In genomic region chr11:36273110-36273509, GRCh38 we compare ENCODE assay signal across 16 cellular contexts. TPM values are rescaled to one million over a fixed set of nuclear protein-coding genes. Genes with fewer than 3 reads are reported as not detected.
DNase-seq lines count a peak whose midpoint lies in the region; ATAC-seq lines count a peak whose summit lies in the region.
"Had no signal": no experiment of that assay in that cellular context is flagged by ENCODE, and none has a peak within 500 bp of the region (broad histone marks: within the 10 kb centered on the region; RNA-seq: fewer than 3 reads in every experiment).

No MANE protein-coding gene starts in this region.

- peaks cover 2% of the 10 kb centered on the region; the same call in 1 of the 2 replicates for H3K36me3 ChIP-seq in SJCRH30

- no peaks in the 10 kb centered on the region for H3K27me3 ChIP-seq in SJCRH30
- H3K27me3 ChIP-seq: pancreas had no signal

- no peaks in the 10 kb centered on the region for H3K9me3 ChIP-seq in SJCRH30 (replicated peaks)
- H3K9me3 ChIP-seq: pancreas had no signal

- peak; percentile 71 for DNase-seq in DMS79 treated with DMSO at 0.1 percent for 48 hours (lab: John Stamatoyannopoulos, UW)
- DNase-seq in NCI-H2029 treated with DMSO at 0.1 percent for 48 hours (lab: John Stamatoyannopoulos, UW): peak; percentile 94
- peak; percentile 53 for DNase-seq in NCI-H69 (lab: John Stamatoyannopoulos, UW)
- DNase-seq in islet precursor cell: peak; percentile 38
- no peak for DNase-seq in SJCRH30
- DNase-seq in C1 segment of cervical spinal cord (lab: John Stamatoyannopoulos, UW): no peak
- DNase-seq: activated B cell treated with CpG ODN at 0.5 μM for 24 hours; activated CD8-positive, alpha-beta T cell treated with anti-CD3 and anti-CD28 coated beads, Interleukin-2, amount 10 ng/mL, durations not matched to agents 7 days and 5 days; AML-193; H9; left ventricle myocardium superior; pancreas had no signal

- H3K27ac ChIP-seq in SJCRH30: no peak overlapping the region
- H3K27ac ChIP-seq: HL-60 had no signal

- peaks cover 11% of the 10 kb centered on the region for H3K4me1 ChIP-seq in SJCRH30

- no peak for ATAC-seq in HG03196 (IDR thresholded peaks at IDR 0.05; ENCODE audit: unreplicated experiment)
- ATAC-seq in HG03571 (IDR thresholded peaks at IDR 0.05; ENCODE audit: unreplicated experiment): no peak
- ATAC-seq: activated CD8-positive, alpha-beta T cell treated with anti-CD3 and anti-CD28 coated beads, Interleukin-2, amount 10 ng/mL, durations not matched to agents 7 days and 5 days; esophagus mucosa; left ventricle myocardium superior had no signal

- no peak overlapping the region for H3K4me3 ChIP-seq in SJCRH30
- H3K4me3 ChIP-seq: pancreas had no signal

RNA-seq across cellular contexts. Expression of gene COMMD9, which starts 16.1 kb away (rescaled TPM):
- 52.2 and 63.4 TPM in 2 replicates for total RNA-seq in SJCRH30 (2014; rRNA removed; shearing (Covaris generic))

RNA-seq across cellular contexts. Expression of gene PRR5L, which starts 23.0 kb away (rescaled TPM):
- 7.2 and 10.0 TPM in 2 replicates for total RNA-seq in SJCRH30 (2014; rRNA removed; shearing (Covaris generic))

Comparison
In these comparisons a context has a peak if more than half of its experiments do, and no peak if none do; other contexts are left out.
1. DNase-seq: peak in DMS79 treated with DMSO at 0.1 percent for 48 hours (single experiment), NCI-H2029 treated with DMSO at 0.1 percent for 48 hours (single experiment), NCI-H69 (single experiment) and islet precursor cell (single experiment); none in SJCRH30 (0 of 2) and C1 segment of cervical spinal cord (0 of 14).